ENCODE assay signal across 1 cellular context in the genomic region with DNA sequence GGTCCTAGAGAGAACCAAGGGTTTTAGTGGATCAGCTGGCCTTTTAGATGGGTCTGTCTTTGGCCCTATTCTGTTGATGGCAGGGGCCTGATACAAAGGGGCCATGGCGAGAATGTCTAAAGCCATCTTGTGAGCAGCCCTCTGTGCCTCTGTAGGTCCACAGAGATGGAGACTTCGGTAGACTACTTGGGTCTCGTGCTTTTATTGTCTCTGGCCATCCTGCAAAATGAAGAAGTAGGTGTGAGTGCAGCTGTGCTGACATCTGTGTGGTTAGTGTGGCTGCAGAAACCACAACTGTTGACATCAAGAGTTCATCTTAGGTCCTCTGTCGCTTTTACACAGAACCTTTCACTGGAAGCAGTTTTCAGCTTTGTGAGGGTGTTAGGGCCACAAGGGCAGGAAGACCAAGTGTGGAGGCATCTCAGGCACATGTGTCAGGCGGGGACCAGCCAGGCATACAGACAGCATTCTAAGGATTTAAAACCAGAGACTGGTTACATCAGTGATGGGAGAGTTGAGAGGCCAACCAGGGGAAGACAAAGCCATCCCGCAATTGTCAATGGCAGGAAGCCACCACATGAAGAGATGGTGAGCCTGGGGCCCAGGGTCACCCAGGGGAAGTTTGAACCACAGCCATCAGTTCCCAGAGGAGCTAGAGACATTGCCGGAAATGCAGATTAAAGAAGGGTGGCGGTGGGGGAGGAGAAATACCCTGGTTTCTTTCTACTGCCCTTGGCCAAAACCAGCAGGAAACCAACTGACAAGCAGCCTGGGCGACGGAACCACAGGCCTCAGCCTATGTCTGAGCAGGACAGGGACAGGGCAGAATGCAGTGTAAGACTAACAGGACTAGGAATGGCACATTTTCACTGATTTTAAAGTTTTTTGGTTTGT.
TF ChIP-seq lines count a peak whose summit lies in the region.

No MANE protein-coding gene starts in this region.

TF ChIP-seq in H1, 55 proteins besides CTCF, POLR2A, EP300 and RAD21:
- TF ChIP-seq PHF8 (conservative IDR thresholded peaks at IDR 0.05; ENCODE audit: low read depth, low read length) (no peak), CBX8 (IDR thresholded peaks at IDR 0.05; ENCODE audit: borderline replicate concordance, low read depth, low read length) (no peak), SIRT6 (IDR thresholded peaks at IDR 0.05; ENCODE audit: low read length) (no peak), TEAD4 (IDR thresholded peaks at IDR 0.05; ENCODE audit: low read depth, low read length) (no peak), RFX5 (IDR thresholded peaks at IDR 0.05; ENCODE audit: borderline replicate concordance, low read depth, low read length) (no peak)
